ENCODE assay signal across 10 cellular contexts in the genomic region with DNA sequence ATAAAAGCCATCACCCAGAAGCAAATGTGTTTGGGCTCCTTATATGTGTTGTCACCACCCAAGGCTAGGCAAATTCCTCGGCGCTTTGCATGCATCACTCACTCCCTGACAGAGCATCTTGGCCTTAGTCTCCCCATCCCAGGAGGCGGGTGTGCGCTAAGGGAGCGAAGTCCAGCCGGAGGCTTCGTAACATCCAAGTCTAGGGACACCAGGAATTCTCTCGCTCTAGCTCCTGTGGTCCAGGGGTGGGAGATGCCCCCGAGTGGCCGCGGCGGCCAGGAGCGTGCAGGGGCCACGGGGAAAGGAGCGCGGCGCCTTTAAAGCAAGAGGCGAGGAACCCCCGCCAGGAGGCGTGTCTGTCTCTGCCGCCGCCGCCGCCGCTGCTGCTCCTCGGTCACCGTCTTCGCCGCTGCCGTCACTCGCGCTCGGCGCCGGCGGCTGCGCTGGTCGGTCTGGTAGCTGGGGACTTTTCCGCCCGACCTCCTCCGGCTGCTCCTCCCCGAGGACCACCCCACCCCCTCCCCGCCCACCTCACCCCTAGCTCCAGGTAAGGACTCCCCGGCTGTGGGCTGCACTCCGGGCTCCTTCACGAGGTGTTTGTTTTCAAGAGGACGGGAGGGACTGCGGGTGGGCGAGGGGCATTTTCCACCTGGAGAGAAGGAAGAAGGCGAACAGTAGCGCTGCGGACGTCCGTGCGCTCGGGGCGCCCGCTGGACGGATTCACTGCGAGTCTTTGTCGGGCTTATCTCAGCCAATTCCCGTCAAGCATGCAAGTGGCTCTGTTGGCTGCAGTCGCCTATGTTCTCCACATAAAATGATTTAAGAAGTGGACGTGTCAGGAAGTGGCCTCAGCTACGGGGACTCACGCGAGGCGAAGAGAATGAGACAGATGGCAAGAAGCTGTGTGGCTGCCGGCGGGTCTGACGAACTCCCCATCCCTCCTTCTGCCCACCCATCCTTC. TPM values are rescaled to one million over a fixed set of nuclear protein-coding genes. Genes with fewer than 3 reads are reported as not detected.
A peak's percentile ranks its signal among the peaks of the same experiment; 100 is the strongest.
DNase-seq lines count a peak whose midpoint lies in the region; ATAC-seq and TF ChIP-seq lines count a peak whose summit lies in the region.
"Had no signal": no experiment of that assay in that cellular context is flagged by ENCODE, and none has a peak within 500 bp of the region (broad histone marks: within the 10 kb centered on the region; RNA-seq: fewer than 3 reads in every experiment).

A gene (plus strand): TSS at position 418 of the 961 bp plus-strand sequence.

- no peak within 1 kb of the TSS for H2BK20ac ChIP-seq in H9 (ENCODE audit: low read depth, low read length, poor library complexity, severe bottlenecking)

- H3K18ac ChIP-seq in H9 (ENCODE audit: insufficient read length, low read depth, low read length) = no peak within 1 kb of the TSS

- H2BK5ac ChIP-seq in H9 (ENCODE audit: insufficient read length, low read length) = no peak within 1 kb of the TSS

- H3K9ac ChIP-seq in H9 (ENCODE audit: extremely low read depth, insufficient read length, low read length) (no peak within 1 kb of the TSS), skeletal muscle tissue (ENCODE audit: low read depth in 1 of 3, low read length in 3 of 3) (no peak within 1 kb of the TSS)

- no peak within 1 kb of the TSS for H2BK12ac ChIP-seq in H9 (ENCODE audit: insufficient read length, low read depth, low read length)

- no peak within 1 kb of the TSS for H3T11ph ChIP-seq in H9 (ENCODE audit: low read length)

- H3K27ac ChIP-seq in H9 (ENCODE audit: insufficient read length, low read depth, low read length) (no peak within 1 kb of the TSS), adrenal gland (no peak within 1 kb of the TSS), right atrium auricular region (peak within 1 kb of the TSS; percentile 24 to 73), skeletal muscle tissue (ENCODE audit: low read depth, low read length) (no peak within 1 kb of the TSS)

- H3K23ac ChIP-seq in H9 (ENCODE audit: insufficient read length, low read depth, low read length) = no peak within 1 kb of the TSS

- H2AK5ac ChIP-seq in H9 (ENCODE audit: insufficient read length, low read length) = no peak within 1 kb of the TSS

- no peaks in the 10 kb centered on the region for H3K9me3 ChIP-seq in H9 (ENCODE audit: control insufficient read depth, low read depth, low read length)
- H3K9me3 ChIP-seq in adrenal gland (replicated peaks in 1 of 3) = no peaks in the 10 kb centered on the region
- H3K9me3 ChIP-seq in right atrium auricular region = no peaks in the 10 kb centered on the region
- H3K9me3 ChIP-seq in skeletal muscle tissue (ENCODE audit: control insufficient read depth in 3 of 3, low read length in 3 of 3) = no peaks in the 10 kb centered on the region

- no peaks in the 10 kb centered on the region for H3K79me2 ChIP-seq in H9 (ENCODE audit: insufficient read depth, low read length)

- TF ChIP-seq CTCF in H9 (conservative IDR thresholded peaks at IDR 0.05) = peak; percentile 50; the same call in 2 of the 3 replicates
- peak in 5 of 6 experiments; percentile 14 to 28 (median 24) for TF ChIP-seq CTCF in adrenal gland (IDR thresholded peaks at IDR 0.05)
- peak; percentile 23 to 71 for TF ChIP-seq CTCF in right atrium auricular region (IDR thresholded peaks at IDR 0.05)

- no peaks in the 10 kb centered on the region for H3K36me3 ChIP-seq in adrenal gland (replicated peaks in 1 of 2)
- H3K36me3 ChIP-seq in right atrium auricular region = no peaks in the 10 kb centered on the region
- H3K36me3 ChIP-seq in skeletal muscle tissue (ENCODE audit: control insufficient read depth in 3 of 3, insufficient read depth in 3 of 3, low read length in 3 of 3) = no peaks in the 10 kb centered on the region

- no CpG with 5 or more reads among the region's 71 CpGs for WGBS in H9 (ENCODE audit: extremely low coverage, insufficient read length, low lambda C conversion rate)
- 1% methylated on average over 32 to 71 of the region's 71 CpGs for WGBS in adrenal gland, 4 donors

- H2AFZ ChIP-seq in H9 (ENCODE audit: low read length) = no peak within 1 kb of the TSS

- peak; percentile 53 for DNase-seq in DMS 273 treated with DMSO at 0.1 percent for 48 hours (lab: John Stamatoyannopoulos, UW)
- DNase-seq in H9 = peak; percentile 75
- DNase-seq in NCI-H1694 treated with DMSO at 0.1 percent for 48 hours (lab: John Stamatoyannopoulos, UW) = peak; percentile 20
- DNase-seq in adrenal gland = peak in 4 of 7 donors; percentile 22 to 44 (median 40)
- DNase-seq in right atrium auricular region (ENCODE audit: low spot score) = no peak

- H3K4me3 ChIP-seq in adrenal gland (peak within 1 kb of the TSS in 2 of 4 donors; percentile 18 to 43), right atrium auricular region (peak within 1 kb of the TSS; percentile 59 to 60), skeletal muscle tissue (ENCODE audit: low read length in 3 of 3) (peak within 1 kb of the TSS; percentile 36 to 67 (median 49))

- no peak for TF ChIP-seq POLR2A in adrenal gland (IDR thresholded peaks at IDR 0.05)

- H4K8ac ChIP-seq in H9 (replicated peaks; ENCODE audit: insufficient read length, low read depth, low read length) = no peak within 1 kb of the TSS

- peaks cover 13 to 27% of the 10 kb centered on the region in 2 experiments; a peak in 3 of 4 replicates for H3K4me1 Mint-ChIP-seq in H9
- H3K4me1 Mint-ChIP-seq in stimulated activated memory B cell treated with anti-CD40 and anti-IgM and Interleukin-4, amounts not matched to agents 10 μg/mL and 1 μg/mL and 100 μg/mL, for 72 hours = peaks cover 5% of the 10 kb centered on the region
- H3K4me1 Mint-ChIP-seq: memory B cell had no signal

- H3K56ac ChIP-seq in H9 (ENCODE audit: insufficient read length, low read depth, low read length) = no peak within 1 kb of the TSS

- no peak within 1 kb of the TSS for H3K14ac ChIP-seq in H9 (ENCODE audit: insufficient read depth, low read length)

- H2BK15ac ChIP-seq in H9 (ENCODE audit: low read depth, low read length) = no peak within 1 kb of the TSS

- no peaks in the 10 kb centered on the region for H3K79me1 ChIP-seq in H9 (ENCODE audit: insufficient read depth, low read depth, low read length, poor library complexity, severe bottlenecking)

- H2BK120ac ChIP-seq in H9 (ENCODE audit: low read depth, low read length, poor library complexity, severe bottlenecking) = no peak within 1 kb of the TSS

- peaks cover 16% of the 10 kb centered on the region for H3K23me2 ChIP-seq in H9 (ENCODE audit: insufficient read length, low read depth, low read length, poor library complexity, severe bottlenecking)

- peaks cover 75% of the 10 kb centered on the region for H3K27me3 Mint-ChIP-seq in H9 (ENCODE audit: low read depth)
- peaks cover 39% of the 10 kb centered on the region for H3K27me3 Mint-ChIP-seq in stimulated activated memory B cell treated with anti-CD40 and anti-IgM and Interleukin-4, amounts not matched to agents 10 μg/mL and 1 μg/mL and 100 μg/mL, for 72 hours

- H3K9me3 Mint-ChIP-seq in H9 = no peaks in the 10 kb centered on the region; a peak in 1 of 5 replicates
- no peaks in the 10 kb centered on the region for H3K9me3 Mint-ChIP-seq in stimulated activated memory B cell treated with anti-CD40 and anti-IgM and Interleukin-4, amounts not matched to agents 10 μg/mL and 1 μg/mL and 100 μg/mL, for 72 hours

- intact Hi-C loops in adrenal gland (cut with DNase I) = no loop called here

- no peak within 1 kb of the TSS for H4K5ac ChIP-seq in H9 (ENCODE audit: insufficient read length, low read depth, low read length)

- ATAC-seq in stimulated activated memory B cell treated with anti-CD40 and anti-IgM and Interleukin-4, amounts not matched to agents 10 μg/mL and 1 μg/mL and 100 μg/mL, for 72 hours = no peak
- ATAC-seq in GM19467 (IDR thresholded peaks at IDR 0.05; ENCODE audit: unreplicated experiment) = no peak

- H3K4me3 Mint-ChIP-seq in H9 = peak within 1 kb of the TSS; percentile 72 to 92
- no peak within 1 kb of the TSS for H3K4me3 Mint-ChIP-seq in stimulated activated memory B cell treated with anti-CD40 and anti-IgM and Interleukin-4, amounts not matched to agents 10 μg/mL and 1 μg/mL and 100 μg/mL, for 72 hours
- H3K4me3 Mint-ChIP-seq: memory B cell had no signal

- no peaks in the 10 kb centered on the region; a peak in 1 of 7 replicates for H3K36me3 Mint-ChIP-seq in H9 (ENCODE audit: insufficient read depth in 1 of 3, low read depth in 3 of 3)
- no peaks in the 10 kb centered on the region for H3K36me3 Mint-ChIP-seq in stimulated activated memory B cell treated with anti-CD40 and anti-IgM and Interleukin-4, amounts not matched to agents 10 μg/mL and 1 μg/mL and 100 μg/mL, for 72 hours
- H3K36me3 Mint-ChIP-seq: IgD-negative memory B cell, memory B cell had no signal

- no peak within 1 kb of the TSS for H4K91ac ChIP-seq in H9 (ENCODE audit: insufficient read length, low read depth, low read length)

- no peak within 1 kb of the TSS for H3K4ac ChIP-seq in H9 (ENCODE audit: low read depth, low read length)

- H3K27me3 ChIP-seq in H9 (ENCODE audit: insufficient read depth, low read length) (peaks cover 10% of the 10 kb centered on the region; the same call in 1 of the 2 replicates), adrenal gland (peaks cover 22% of the 10 kb centered on the region), right atrium auricular region (no peaks in the 10 kb centered on the region), skeletal muscle tissue (ENCODE audit: control insufficient read depth in 3 of 3, insufficient read depth in 3 of 3, low read length in 3 of 3) (peaks cover 27 to 36% (median 33%) of the 10 kb centered on the region in 3 donors)

- H3K4me2 ChIP-seq in H9 (ENCODE audit: insufficient read depth, insufficient read length, low read length) = peak within 1 kb of the TSS; percentile 94

- no peak within 1 kb of the TSS for H3K27ac Mint-ChIP-seq in H9
- H3K27ac Mint-ChIP-seq in stimulated activated memory B cell treated with anti-CD40 and anti-IgM and Interleukin-4, amounts not matched to agents 10 μg/mL and 1 μg/mL and 100 μg/mL, for 72 hours = no peak within 1 kb of the TSS
- H3K27ac Mint-ChIP-seq: IgD-negative memory B cell, memory B cell had no signal

- H4K20me1 ChIP-seq in H9 (ENCODE audit: control insufficient read depth, insufficient read depth, insufficient read length) = no peaks in the 10 kb centered on the region

- H3K4me1 ChIP-seq in H9 (ENCODE audit: insufficient read depth, low read length) (0 out of 2 replicates have a peak, but pooled peaks cover 2% of the 10 kb centered on the region), adrenal gland (replicated peaks in 1 of 2) (no peaks in the 10 kb centered on the region), right atrium auricular region (peaks cover 0 to 9% of the 10 kb centered on the region in 2 donors), skeletal muscle tissue (ENCODE audit: control insufficient read depth in 3 of 3, insufficient read depth in 3 of 3, low read length in 3 of 3) (peaks cover 4 to 15% (median 8%) of the 10 kb centered on the region in 3 donors)

RNA-seq across cellular contexts. Expression of the gene that starts here (rescaled TPM):
- total RNA-seq in H9 (2021) = 0.70 and 0.90 TPM in 2 replicates
- total RNA-seq in adrenal gland = 1 to 10 TPM in 4 of 8 donors, under 1 TPM in 4; 0.09 to 5.9 (median 1.0) TPM
- polyA plus RNA-seq in adrenal gland = 10 to 100 TPM in 1 of 3 donors, 1 to 10 TPM in 2; 2.1 to 10.6 (median 3.0) TPM
- total RNA-seq in right atrium auricular region = 10 to 100 TPM in 1 of 2 donors, 1 to 10 TPM in 1; 7.7 to 12.1 TPM
- total RNA-seq in skeletal muscle tissue = 3.7 TPM
- polyA plus RNA-seq: IgD-negative memory B cell had no signal

Comparison
In these comparisons a context has a peak if more than half of its experiments do, and no peak if none do; other contexts are left out.
1. Peak in DNase-seq and H3K4me2 ChIP-seq in H9; RNA of the gene not detected or under 1 TPM.
2. H3K27ac ChIP-seq: peak in right atrium auricular region (2 of 2); none in H9 (single experiment), adrenal gland (0 of 5) and skeletal muscle tissue (single experiment).
3. Peak in every context shown above with its lines, with median percentiles within 50 percentile points of each other: CTCF ChIP-seq.